8 cellular contexts compared by ENCODE assay signal in genomic region chr16:52191533-52192134, GRCh38.
DNase-seq lines count a peak whose midpoint lies in the region; ATAC-seq and TF ChIP-seq lines count a peak whose summit lies in the region.

No MANE protein-coding gene starts in this region.

- H3K9ac ChIP-seq in adipocyte (ENCODE audit: low read length) = no peak overlapping the region

- WGBS in right cardiac atrium = 43% methylated on average over 7 of the region's 7 CpGs

- TF ChIP-seq CTCF in retinal pigment epithelial cell (conservative IDR thresholded peaks at IDR 0.05; ENCODE audit: low read depth, low read length) = peak; percentile 94

- H3K9me3 ChIP-seq in SJSA1 (replicated peaks) = no peaks in the 10 kb centered on the region
- no peaks in the 10 kb centered on the region for H3K9me3 ChIP-seq in adipocyte (ENCODE audit: control insufficient read depth, low read length)
- no peaks in the 10 kb centered on the region for H3K9me3 ChIP-seq in right cardiac atrium (ENCODE audit: control insufficient read depth, low read length)

- H3K4me1 ChIP-seq in SJSA1 (replicated peaks) = no peaks in the 10 kb centered on the region
- H3K4me1 ChIP-seq in adipocyte (ENCODE audit: control insufficient read depth, insufficient read depth, low read length) = no peaks in the 10 kb centered on the region
- H3K4me1 ChIP-seq in right cardiac atrium (ENCODE audit: control insufficient read depth, insufficient read depth, low read length) = no peaks in the 10 kb centered on the region

- intact Hi-C loops in right cardiac atrium (cut with DNase I) = loop anchor here in 3 of 4 donors (2.0 to 10.0 kb wide), 4 partner anchors 124 to 831 kb away; no protein-coding TSS in a partner anchor

- no peaks in the 10 kb centered on the region for H3K36me3 ChIP-seq in SJSA1
- no peaks in the 10 kb centered on the region for H3K36me3 ChIP-seq in adipocyte (ENCODE audit: control insufficient read depth, insufficient read depth, low read length, severe bottlenecking)

- no peak overlapping the region for H3K27ac ChIP-seq in SJSA1
- H3K27ac ChIP-seq in right cardiac atrium (ENCODE audit: low read length) = no peak overlapping the region

- in situ Hi-C loops in ACHN (cut with HindIII; ENCODE audit: low pct_ligation_motif_present, low pct_unique_long_range_greater_than_20kb, low sequenced_read_pairs) = no loop called here

- ATAC-seq in GM18502 (IDR thresholded peaks at IDR 0.05; ENCODE audit: poor library complexity, unreplicated experiment) (peak; percentile 61), right cardiac atrium (peak; percentile 43 to 60), HG03039 (IDR thresholded peaks at IDR 0.05; ENCODE audit: unreplicated experiment) (no peak)

- H3K4me3 ChIP-seq in SJSA1 = no peak overlapping the region
- no peak overlapping the region for H3K4me3 ChIP-seq in adipocyte (ENCODE audit: low read length)
- no peak overlapping the region for H3K4me3 ChIP-seq in right cardiac atrium (ENCODE audit: low read length)
- H3K4me3 ChIP-seq in retinal pigment epithelial cell (ENCODE audit: low read length) = no peak overlapping the region

- DNase-seq in ACHN = peak; percentile 69
- DNase-seq in MV-4-11 (lab: John Stamatoyannopoulos, UW) = peak; percentile 22
- peak; percentile 25 to 53 for DNase-seq in SJSA1 (ENCODE audit: low read depth in 1 of 2, low spot score in 2 of 2)
- peak; percentile 77 for DNase-seq in adipocyte (ENCODE audit: low read depth)
- DNase-seq in right cardiac atrium = peak; percentile 25 to 75 (median 70)
- DNase-seq in retinal pigment epithelial cell (ENCODE audit: low read depth) = no peak

- no peaks in the 10 kb centered on the region for H3K27me3 ChIP-seq in SJSA1 (replicated peaks)
- H3K27me3 ChIP-seq in adipocyte (replicated peaks; ENCODE audit: control insufficient read depth, insufficient read depth, low read length) = peaks cover 13% of the 10 kb centered on the region
- H3K27me3 ChIP-seq in right cardiac atrium (ENCODE audit: control insufficient read depth, insufficient read depth) = no peaks in the 10 kb centered on the region
